ENCODE assay signal across 1 cellular context in the genomic region with DNA sequence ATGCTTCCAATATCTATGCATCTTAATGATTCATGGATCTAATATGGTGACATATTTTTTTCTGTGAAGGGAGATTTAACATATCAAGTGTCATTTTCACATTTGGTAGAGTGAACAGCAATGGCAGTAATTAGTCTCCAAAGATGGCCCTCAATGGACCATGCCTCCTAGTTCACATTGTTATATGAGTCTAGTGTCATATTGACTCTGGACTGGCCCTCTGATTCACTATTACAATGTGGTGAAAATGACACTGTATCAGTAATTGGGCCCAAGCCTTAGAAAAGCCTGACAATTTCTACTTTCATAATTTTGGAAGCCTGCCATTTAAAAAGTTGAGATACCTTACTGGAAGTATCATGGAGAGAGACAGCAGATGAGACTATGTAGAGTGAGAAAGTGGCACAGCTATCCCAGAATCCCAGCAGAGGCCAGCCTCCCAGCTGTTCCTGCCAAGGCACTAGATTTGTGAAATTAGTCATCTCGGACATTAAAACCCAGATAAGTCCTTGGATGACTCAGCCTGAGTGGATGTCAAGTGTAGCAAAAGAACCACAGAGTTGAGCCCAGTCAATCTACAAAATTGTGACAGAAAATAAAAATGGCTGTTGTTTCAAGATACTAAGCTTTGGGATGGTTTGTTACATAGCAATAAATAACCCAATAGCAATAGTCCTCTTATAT.
TF ChIP-seq lines count a peak whose summit lies in the region.

No MANE protein-coding gene starts in this region.

TF ChIP-seq in HEK293, 187 proteins besides CTCF, POLR2A, EP300 and RAD21 (continued from another document):
- TF ChIP-seq, protein P1, sequence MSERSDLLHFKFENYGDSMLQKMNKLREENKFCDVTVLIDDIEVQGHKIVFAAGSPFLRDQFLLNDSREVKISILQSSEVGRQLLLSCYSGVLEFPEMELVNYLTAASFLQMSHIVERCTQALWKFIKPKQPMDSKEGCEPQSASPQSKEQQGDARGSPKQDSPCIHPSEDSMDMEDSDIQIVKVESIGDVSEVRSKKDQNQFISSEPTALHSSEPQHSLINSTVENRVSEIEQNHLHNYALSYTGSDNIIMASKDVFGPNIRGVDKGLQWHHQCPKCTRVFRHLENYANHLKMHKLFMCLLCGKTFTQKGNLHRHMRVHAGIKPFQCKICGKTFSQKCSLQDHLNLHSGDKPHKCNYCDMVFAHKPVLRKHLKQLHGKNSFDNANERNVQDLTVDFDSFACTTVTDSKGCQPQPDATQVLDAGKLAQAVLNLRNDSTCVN (tag by site-specific recombination; optimal IDR thresholded peaks at IDR 0.05), result no peak
- no peak for TF ChIP-seq ZNF785 (tag by site-specific recombination; IDR thresholded peaks at IDR 0.05)
- no peak for TF ChIP-seq ZNF10 (tag by site-specific recombination; IDR thresholded peaks at IDR 0.05)
- TF ChIP-seq ZNF629 (tag by site-specific recombination; IDR thresholded peaks at IDR 0.05), result peak; percentile 42; the same call in 1 of the 2 replicates
- TF ChIP-seq ZNF223 (tag by site-specific recombination; IDR thresholded peaks at IDR 0.05), result no peak
- TF ChIP-seq ZNF670 (tag by site-specific recombination; IDR thresholded peaks at IDR 0.05; ENCODE audit: low read depth), result no peak
- TF ChIP-seq ZNF768 (tag by site-specific recombination; IDR thresholded peaks at IDR 0.05), result no peak
